In genomic region chr2:222423632-222424280, GRCh38 we compare ENCODE assay signal across 9 cellular contexts. TPM values are rescaled to one million over a fixed set of nuclear protein-coding genes. Genes with fewer than 3 reads are reported as not detected.
A peak's percentile ranks its signal among the peaks of the same experiment; 100 is the strongest.
DNase-seq lines count a peak whose midpoint lies in the region; ATAC-seq, FAIRE-seq and TF ChIP-seq lines count a peak whose summit lies in the region.
"Had no signal": no experiment of that assay in that cellular context is flagged by ENCODE, and none has a peak within 500 bp of the region (broad histone marks: within the 10 kb centered on the region; RNA-seq: fewer than 3 reads in every experiment).

No MANE protein-coding gene starts in this region.

- FAIRE-seq in GM12891 (lab: Jason Lieb, UNC): no peak

- POLR2A ChIA-PET in activated naive CD8-positive, alpha-beta T cell treated with anti-CD3 and anti-CD28 coated beads, Interleukin-2, amount 10 ng/mL, durations not matched to agents 7 days and 5 days (lab: Charles Lee): no interaction called here

- peak; percentile 29 for ATAC-seq in GM21723 (IDR thresholded peaks at IDR 0.05; ENCODE audit: unreplicated experiment)
- ATAC-seq in activated naive CD8-positive, alpha-beta T cell treated with anti-CD3 and anti-CD28 coated beads, Interleukin-2, amount 10 ng/mL, durations not matched to agents 7 days and 5 days (ENCODE audit: low read depth): peak; percentile 31
- peak; percentile 28 for ATAC-seq in lung (ENCODE audit: insufficient read depth, low FRiP score)

- H3K27me3 Mint-ChIP-seq in activated naive CD8-positive, alpha-beta T cell treated with anti-CD3 and anti-CD28 coated beads, Interleukin-2, amount 10 ng/mL, durations not matched to agents 7 days and 5 days: peaks cover 40% of the 10 kb centered on the region
- peaks cover 72% of the 10 kb centered on the region for H3K27me3 Mint-ChIP-seq in stimulated activated naive CD8-positive, alpha-beta T cell treated with anti-CD3 and anti-CD28 coated beads, Interleukin-15, Interleukin-2, amounts not matched to agents 100 ng/mL and 50 ng/mL, for 24 hours

- 14 to 15% methylated on average over 23 of the region's 23 CpGs for WGBS in lung, 2 donors

- H3K36me3 ChIP-seq in lung (ENCODE audit: control insufficient read depth in 2 of 2, insufficient read depth in 2 of 2, low read length in 2 of 2): no peaks in the 10 kb centered on the region

- no peak for DNase-seq in GM12891 (ENCODE audit: insufficient read length, low spot score)
- DNase-seq in NCI-H226: peak; percentile 48
- DNase-seq in activated naive CD8-positive, alpha-beta T cell treated with anti-CD3 and anti-CD28 coated beads, Interleukin-2, amount 10 ng/mL, durations not matched to agents 7 days and 5 days: no peak
- DNase-seq in lung (ENCODE audit: low spot score): peak; percentile 74
- DNase-seq in KBM-7: no peak
- DNase-seq in iPS-NIHi11 (ENCODE audit: low spot score): no peak

- H3K27ac ChIP-seq in lung (ENCODE audit: low read depth in 1 of 2, low read length in 1 of 2): peak overlapping the region in 1 of 2 donors; percentile 46

- H3K9me3 Mint-ChIP-seq in activated naive CD8-positive, alpha-beta T cell treated with anti-CD3 and anti-CD28 coated beads, Interleukin-2, amount 10 ng/mL, durations not matched to agents 7 days and 5 days: peaks cover 2% of the 10 kb centered on the region
- no peaks in the 10 kb centered on the region for H3K9me3 Mint-ChIP-seq in stimulated activated naive CD8-positive, alpha-beta T cell treated with anti-CD3 and anti-CD28 coated beads, Interleukin-15, Interleukin-2, amounts not matched to agents 100 ng/mL and 50 ng/mL, for 24 hours

- no peaks in the 10 kb centered on the region for H3K27me3 ChIP-seq in lung (ENCODE audit: control insufficient read depth, insufficient read depth)

- no peak for TF ChIP-seq CTCF in lung (IDR thresholded peaks at IDR 0.05; ENCODE audit: control extremely low read depth, extremely low read depth)

- H3K36me3 Mint-ChIP-seq in activated naive CD8-positive, alpha-beta T cell treated with anti-CD3 and anti-CD28 coated beads, Interleukin-2, amount 10 ng/mL, durations not matched to agents 7 days and 5 days: no peaks in the 10 kb centered on the region
- no peaks in the 10 kb centered on the region for H3K36me3 Mint-ChIP-seq in stimulated activated naive CD8-positive, alpha-beta T cell treated with anti-CD3 and anti-CD28 coated beads, Interleukin-15, Interleukin-2, amounts not matched to agents 100 ng/mL and 50 ng/mL, for 24 hours (ENCODE audit: low read depth)

- in situ Hi-C loops in KBM-7 (cut with MboI; ENCODE audit: low pct_unique_long_range_greater_than_20kb, low sequenced_read_pairs): no loop called here

- peaks cover 10% of the 10 kb centered on the region for H3K4me1 Mint-ChIP-seq in activated naive CD8-positive, alpha-beta T cell treated with anti-CD3 and anti-CD28 coated beads, Interleukin-2, amount 10 ng/mL, durations not matched to agents 7 days and 5 days
- H3K4me1 Mint-ChIP-seq in stimulated activated naive CD8-positive, alpha-beta T cell treated with anti-CD3 and anti-CD28 coated beads, Interleukin-15, Interleukin-2, amounts not matched to agents 100 ng/mL and 50 ng/mL, for 24 hours (ENCODE audit: low read depth): peaks cover 43% of the 10 kb centered on the region

- H3K4me3 Mint-ChIP-seq in activated naive CD8-positive, alpha-beta T cell treated with anti-CD3 and anti-CD28 coated beads, Interleukin-2, amount 10 ng/mL, durations not matched to agents 7 days and 5 days: peak overlapping the region; percentile 76
- H3K4me3 Mint-ChIP-seq in stimulated activated naive CD8-positive, alpha-beta T cell treated with anti-CD3 and anti-CD28 coated beads, Interleukin-15, Interleukin-2, amounts not matched to agents 100 ng/mL and 50 ng/mL, for 24 hours: peak overlapping the region; percentile 87

- TF ChIP-seq POLR2A in GM12891 (IDR thresholded peaks at IDR 0.05; ENCODE audit: low read depth, low read length): peak; percentile 80

- peaks cover 0 to 7% of the 10 kb centered on the region in 2 donors for H3K4me1 ChIP-seq in lung (ENCODE audit: control insufficient read depth in 2 of 2, insufficient read depth in 2 of 2, low read length in 2 of 2)

- H3K9me3 ChIP-seq in lung (ENCODE audit: control insufficient read depth in 2 of 2, insufficient read depth in 1 of 2, low read length in 1 of 2): peaks cover 0 to under 1% of the 10 kb centered on the region in 2 donors

- peak overlapping the region; percentile 20 for H3K27ac Mint-ChIP-seq in activated naive CD8-positive, alpha-beta T cell treated with anti-CD3 and anti-CD28 coated beads, Interleukin-2, amount 10 ng/mL, durations not matched to agents 7 days and 5 days
- H3K27ac Mint-ChIP-seq in stimulated activated naive CD8-positive, alpha-beta T cell treated with anti-CD3 and anti-CD28 coated beads, Interleukin-15, Interleukin-2, amounts not matched to agents 100 ng/mL and 50 ng/mL, for 24 hours: peak overlapping the region; percentile 95

- H3K4me3 ChIP-seq in lung: no peak overlapping the region

TF ChIP-seq in GM12891, 5 proteins besides CTCF, POLR2A, EP300 and RAD21:
- TF ChIP-seq POLR2AphosphoS5 (IDR thresholded peaks at IDR 0.05; ENCODE audit: low read depth, low read length): peak; percentile 50
- TF ChIP-seq SPI1 (IDR thresholded peaks at IDR 0.05; ENCODE audit: low read depth, low read length): no peak
- no peak for TF ChIP-seq PAX5 (IDR thresholded peaks at IDR 0.05; ENCODE audit: insufficient read depth, low read length, severe bottlenecking)
- TF ChIP-seq TAF1 (IDR thresholded peaks at IDR 0.05; ENCODE audit: low read depth, low read length): peak; percentile 70
TF ChIP-seq in GM12891: peak in this region for 2.

RNA-seq across cellular contexts. Expression of gene SGPP2, which starts 0.6 kb away (rescaled TPM):
- polyA plus RNA-seq in GM12891 (2012; ENCODE audit: low read depth, missing spikeins): 16.4 TPM
- total RNA-seq in activated naive CD8-positive, alpha-beta T cell treated with anti-CD3 and anti-CD28 coated beads, Interleukin-2, amount 10 ng/mL, durations not matched to agents 7 days and 5 days: 1 to 10 TPM in 1 of 2 experiments, under 1 TPM in 1; 0.89 to 1.2 TPM
- total RNA-seq in lung: 10 to 100 TPM in 1 of 2 donors, 1 to 10 TPM in 1; 6.5 to 39.5 TPM
- polyA plus RNA-seq in lung: 10 to 100 TPM in 1 of 2 donors, 1 to 10 TPM in 1; 3.9 to 39.5 TPM
- total RNA-seq: LHCN-M2 had no signal

Comparison
In these comparisons a context has a peak if more than half of its experiments do, and no peak if none do; other contexts are left out.
1. DNase-seq: peak in NCI-H226 (single experiment) and lung (single experiment); none in GM12891 (single experiment), activated naive CD8-positive, alpha-beta T cell treated with anti-CD3 and anti-CD28 coated beads, Interleukin-2, amount 10 ng/mL, durations not matched to agents 7 days and 5 days (single experiment), KBM-7 (single experiment) and iPS-NIHi11 (single experiment).
2. Peak in every context shown above with its lines, with median percentiles within 50 percentile points of each other: ATAC-seq.